In genomic region chr15:29422606-29423005, GRCh38 we compare ENCODE assay signal across 3 cellular contexts.
"Had no signal": no experiment of that assay in that cellular context is flagged by ENCODE, and none has a peak within 500 bp of the region (broad histone marks: within the 10 kb centered on the region; RNA-seq: fewer than 3 reads in every experiment).

No MANE protein-coding gene starts in this region.

- DNase-seq: GDM1, GF-D8 had no signal

- ATAC-seq: GM12878 had no signal

- H3K4me3 ChIP-seq: GM12878 had no signal
